13 cellular contexts compared by ENCODE assay signal in the genomic region with DNA sequence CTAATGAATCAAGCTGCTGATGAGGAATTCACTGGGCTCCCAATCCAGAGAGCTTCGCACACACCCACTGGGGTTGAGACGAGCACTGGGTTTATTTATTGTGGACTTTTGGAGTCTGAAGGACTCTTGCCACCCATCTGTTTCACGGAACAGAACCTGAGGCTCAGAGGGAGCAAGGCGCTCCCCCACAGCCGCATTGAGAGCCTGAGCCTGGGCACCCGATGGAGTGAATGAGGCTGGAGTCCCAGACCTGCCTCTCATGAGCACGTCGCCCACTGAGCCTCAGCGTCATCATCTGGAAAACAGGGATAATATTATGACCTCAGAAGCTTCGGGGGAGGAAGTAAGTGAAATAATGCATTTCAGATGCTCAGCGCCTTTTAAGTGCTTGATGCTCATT. TPM values are rescaled to one million over a fixed set of nuclear protein-coding genes. Genes with fewer than 3 reads are reported as not detected.
DNase-seq lines count a peak whose midpoint lies in the region; ATAC-seq and TF ChIP-seq lines count a peak whose summit lies in the region.
"Had no signal": no experiment of that assay in that cellular context is flagged by ENCODE, and none has a peak within 500 bp of the region (broad histone marks: within the 10 kb centered on the region; RNA-seq: fewer than 3 reads in every experiment).

No MANE protein-coding gene starts in this region.

- H3K9me3 Mint-ChIP-seq in IgD-negative memory B cell = peaks cover 0 to 1% (median 0%) of the 10 kb centered on the region in 3 donors

- H3K18ac ChIP-seq in neuronal stem cell (ENCODE audit: low read length) = peak overlapping the region; percentile 80

- no peak overlapping the region for H3K14ac ChIP-seq in neuronal stem cell (ENCODE audit: low read length)

- CTCF ChIA-PET in AG04450 (lab: Charles Lee) = no interaction called here

- no peak overlapping the region for H3K4me3 ChIP-seq in AG04450 (ENCODE audit: low read depth, low read length)
- H3K4me3 ChIP-seq in ectodermal cell (ENCODE audit: insufficient read depth, low read depth, low read length) = no peak overlapping the region
- no peak overlapping the region for H3K4me3 ChIP-seq in neuronal stem cell (ENCODE audit: low read length in 2 of 2)
- H3K4me3 ChIP-seq: cardiac muscle cell, thyroid gland had no signal

- H2AK5ac ChIP-seq in neuronal stem cell (ENCODE audit: low read depth, low read length) = peak overlapping the region; percentile 44

- H3K27ac ChIP-seq in AG04450 (ENCODE audit: low read depth, low read length) (peak overlapping the region; percentile 57), ectodermal cell (ENCODE audit: insufficient read depth, low read depth, low read length, poor library complexity, severe bottlenecking) (peak overlapping the region; percentile 19), neuronal stem cell (replicated peaks; ENCODE audit: low read length) (peak overlapping the region; percentile 87)
- H3K27ac ChIP-seq: cardiac muscle cell, thyroid gland had no signal

- POLR2A ChIA-PET in AG04450 (lab: Yijun Ruan, JAX) = no interaction called here

- no peak overlapping the region for H4K91ac ChIP-seq in neuronal stem cell (ENCODE audit: low read depth, low read length, poor library complexity)

- peaks cover 3% of the 10 kb centered on the region for H3K36me3 Mint-ChIP-seq in IgD-negative memory B cell

- H3K4ac ChIP-seq in neuronal stem cell (ENCODE audit: low read length) = no peak overlapping the region

- H3K4me1 Mint-ChIP-seq in IgD-negative memory B cell = peaks cover 46 to 68% (median 57%) of the 10 kb centered on the region in 3 donors

- H3K9ac ChIP-seq in neuronal stem cell (ENCODE audit: low read depth, low read length, poor library complexity) = no peak overlapping the region

- H3K27me3 Mint-ChIP-seq in IgD-negative memory B cell = peaks cover 2% of the 10 kb centered on the region

- peak overlapping the region; percentile 60 to 93 (median 88) for H3K27ac Mint-ChIP-seq in IgD-negative memory B cell

- H3K23ac ChIP-seq in neuronal stem cell (ENCODE audit: low read depth, low read length, poor library complexity) = no peak overlapping the region

- no peaks in the 10 kb centered on the region for H3K27me3 ChIP-seq in AG04450 (ENCODE audit: control insufficient read depth, insufficient read depth, low read length)
- H3K27me3 ChIP-seq in ectodermal cell (ENCODE audit: control insufficient read depth, insufficient read depth, low read length, poor library complexity, severe bottlenecking) = peaks cover 7% of the 10 kb centered on the region
- H3K27me3 ChIP-seq in neuronal stem cell (ENCODE audit: control insufficient read depth in 3 of 3, insufficient read depth in 3 of 3, low read depth in 1 of 3, low read length in 3 of 3) = no peaks in the 10 kb centered on the region
- H3K27me3 ChIP-seq: cardiac muscle cell, thyroid gland had no signal

- no peak overlapping the region for H2AFZ ChIP-seq in neuronal stem cell (ENCODE audit: low read length)

- peaks cover 29% of the 10 kb centered on the region for H3K79me1 ChIP-seq in neuronal stem cell (ENCODE audit: low read depth, low read length)

- H4K8ac ChIP-seq in neuronal stem cell (ENCODE audit: low read depth, low read length) = no peak overlapping the region

- no peak overlapping the region for H2BK120ac ChIP-seq in neuronal stem cell (ENCODE audit: low read depth, low read length)

- TF ChIP-seq CTCF in AG04450 (IDR thresholded peaks at IDR 0.05; ENCODE audit: low read depth, low read length) = no peak

- peak overlapping the region; percentile 38 for H3K4me2 ChIP-seq in neuronal stem cell (ENCODE audit: insufficient read depth, low read length, poor library complexity, severe bottlenecking)

- H3K4me1 ChIP-seq in ectodermal cell (ENCODE audit: control insufficient read depth, insufficient read depth, low read length) (peaks cover 20% of the 10 kb centered on the region), neuronal stem cell (ENCODE audit: control insufficient read depth in 2 of 2, insufficient read depth in 1 of 2, low read depth in 1 of 2, low read length in 2 of 2) (peaks cover 56 to 57% of the 10 kb centered on the region in 2 donors)

- H2BK15ac ChIP-seq in neuronal stem cell (ENCODE audit: low read length) = peak overlapping the region; percentile 77

- H2BK12ac ChIP-seq in neuronal stem cell (ENCODE audit: low read length) = peak overlapping the region; percentile 76

- H3K4me3 Mint-ChIP-seq in IgD-negative memory B cell = peak overlapping the region; percentile 77 to 98 (median 96)

- 91% methylated on average over 11 of the region's 11 CpGs for WGBS in ectodermal cell, 2 experiments
- no CpG with 5 or more reads among the region's 11 CpGs for WGBS in neuronal stem cell (ENCODE audit: extremely low coverage in 2 of 2, insufficient read length in 2 of 2, insufficient replicate concordance in 1 of 2), 2 donors

- ATAC-seq in GM19397 (IDR thresholded peaks at IDR 0.05; ENCODE audit: unreplicated experiment) = no peak

- H3K9me3 ChIP-seq in AG04450 (ENCODE audit: control insufficient read depth, insufficient read depth, low read length) = no peaks in the 10 kb centered on the region; the same call in 1 of the 2 replicates
- H3K9me3 ChIP-seq in ectodermal cell (ENCODE audit: control insufficient read depth, low read length) = no peaks in the 10 kb centered on the region
- no peaks in the 10 kb centered on the region for H3K9me3 ChIP-seq in neuronal stem cell (replicated peaks in 1 of 2; ENCODE audit: control insufficient read depth in 2 of 2, insufficient read depth in 1 of 2, low read depth in 1 of 2, low read length in 2 of 2)
- H3K9me3 ChIP-seq: thyroid gland had no signal

- DNase-seq in AG04450 (ENCODE audit: low read depth, low spot score) (no peak), neuronal stem cell (ENCODE audit: low spot score) (no peak), inferior parietal cortex (ENCODE audit: extremely low spot score) (no peak), SW480 (ENCODE audit: low spot score) (no peak)
- no peak for DNase-seq in activated CD4-positive, alpha-beta T cell treated with anti-CD3 and anti-CD28 coated beads for 1 hour
- DNase-seq: activated naive CD4-positive, alpha-beta T cell treated with Interleukin-2 at 50 U/mL for 16 hours; NCI-H2029 treated with DMSO at 0.1 percent for 48 hours; NCI-H82; thyroid gland had no signal

- peak overlapping the region; percentile 93 for H2BK5ac ChIP-seq in neuronal stem cell (ENCODE audit: low read length)

- no peaks in the 10 kb centered on the region for H3K36me3 ChIP-seq in ectodermal cell (ENCODE audit: control insufficient read depth, insufficient read depth, low read length)
- peaks cover 1 to 32% of the 10 kb centered on the region in 2 donors for H3K36me3 ChIP-seq in neuronal stem cell (replicated peaks in 1 of 2; ENCODE audit: control insufficient read depth in 2 of 2, insufficient read depth in 2 of 2, low read length in 2 of 2)
- H3K36me3 ChIP-seq: cardiac muscle cell, thyroid gland had no signal

RNA-seq across cellular contexts. Expression of a gene that starts 5.4 kb away (rescaled TPM):
- polyA plus RNA-seq in AG04450 (2011; rRNA removed) (128 and 163 TPM in 2 replicates), IgD-negative memory B cell (76.2 TPM)
- 189 and 242 TPM in 2 replicates for polyA minus RNA-seq in AG04450 (2011; rRNA and poly(A)+ RNA removed)
- 18.5 TPM for polyA plus RNA-seq in ectodermal cell (2013, experiment 1 of 4)
- polyA plus RNA-seq in ectodermal cell (2013, experiment 2 of 4) = 22.4 TPM
- 13.9 TPM for polyA plus RNA-seq in ectodermal cell (2013, experiment 3 of 4)
- 16.7 TPM for polyA plus RNA-seq in ectodermal cell (2013, experiment 4 of 4)
- 43.4 TPM for polyA plus RNA-seq in neuronal stem cell (2013, experiment 1 of 2)
- 43.4 TPM for polyA plus RNA-seq in neuronal stem cell (2013, experiment 2 of 2)

Comparison
In these comparisons a context has a peak if more than half of its experiments do, and no peak if none do; other contexts are left out.
1. H3K27ac ChIP-seq: peak in every context shown above with its lines; median percentile 87 in neuronal stem cell; 57 in AG04450; 19 in ectodermal cell.